In genomic region chr2:23520256-23520655, GRCh38 we compare ENCODE assay signal across 19 cellular contexts.
DNase-seq lines count a peak whose midpoint lies in the region; ATAC-seq, FAIRE-seq and TF ChIP-seq lines count a peak whose summit lies in the region.
"Had no signal": no experiment of that assay in that cellular context is flagged by ENCODE, and none has a peak within 500 bp of the region (broad histone marks: within the 10 kb centered on the region; RNA-seq: fewer than 3 reads in every experiment).

No MANE protein-coding gene starts in this region.

- dilution Hi-C loops in mammary epithelial cell (cut with HindIII; ENCODE audit: low sequenced_read_pairs) = no loop called here

- H3K4me2 ChIP-seq in mammary epithelial cell (ENCODE audit: insufficient read depth, low read depth, low read length) = no peak overlapping the region
- H3K4me2 ChIP-seq: neural progenitor cell had no signal

- ATAC-seq in GM18873 (IDR thresholded peaks at IDR 0.05; ENCODE audit: low FRiP score, unreplicated experiment) (no peak), foreskin keratinocyte (no peak), HG03457 (IDR thresholded peaks at IDR 0.05; ENCODE audit: unreplicated experiment) (no peak)
- ATAC-seq: GM12878, right cardiac atrium had no signal

- CTCF ChIA-PET in mammary epithelial cell (lab: Charles Lee; ENCODE audit: low non-redundant PET) = no interaction called here

- H3K27me3 ChIP-seq in HUES48 (ENCODE audit: control insufficient read depth, insufficient read depth, low read length) (no peaks in the 10 kb centered on the region), mammary epithelial cell (ENCODE audit: insufficient read depth, low read length) (no peaks in the 10 kb centered on the region), liver (ENCODE audit: control insufficient read depth in 4 of 4, insufficient read depth in 4 of 4, low read length in 3 of 4) (no peaks in the 10 kb centered on the region), testis (no peaks in the 10 kb centered on the region), foreskin keratinocyte (no peaks in the 10 kb centered on the region)
- H3K27me3 ChIP-seq: neural progenitor cell had no signal

- TF ChIP-seq CTCF in mammary epithelial cell (conservative IDR thresholded peaks at IDR 0.05 in 1 of 2, IDR thresholded peaks at IDR 0.05 in 1 of 2; ENCODE audit: extremely low read depth in 1 of 2, insufficient read depth in 1 of 2, low read depth in 1 of 2, low read length in 2 of 2) = no peak
- no peak for TF ChIP-seq CTCF in liver (IDR thresholded peaks at IDR 0.05; ENCODE audit: low read depth, low read length, missing input control)
- no peak for TF ChIP-seq CTCF in testis (IDR thresholded peaks at IDR 0.05)
- TF ChIP-seq CTCF in foreskin keratinocyte (conservative IDR thresholded peaks at IDR 0.05) = no peak

- no peaks in the 10 kb centered on the region for H3K79me2 ChIP-seq in mammary epithelial cell (ENCODE audit: insufficient read depth, low read length)

- BruUV-seq in mammary epithelial cell (replicated peaks; lab: Mats Ljungman, UMichigan) = no TSS peak

- H3K9me3 ChIP-seq in HUES48 (ENCODE audit: control insufficient read depth, insufficient read depth, low read length) (no peaks in the 10 kb centered on the region), mammary epithelial cell (replicated peaks; ENCODE audit: insufficient read depth, low read length) (no peaks in the 10 kb centered on the region), liver (ENCODE audit: control insufficient read depth in 4 of 4, low read length in 3 of 4) (no peaks in the 10 kb centered on the region), testis (no peaks in the 10 kb centered on the region)
- H3K9me3 ChIP-seq: Caco-2 had no signal

- H3K36me3 ChIP-seq in HUES48 (ENCODE audit: control insufficient read depth, insufficient read depth, low read length) (no peaks in the 10 kb centered on the region), mammary epithelial cell (ENCODE audit: insufficient read depth, low read length) (no peaks in the 10 kb centered on the region), liver (ENCODE audit: control insufficient read depth in 4 of 4, insufficient read depth in 3 of 4, low read depth in 1 of 4, low read length in 3 of 4) (no peaks in the 10 kb centered on the region), testis (ENCODE audit: low read depth, missing control alignments) (no peaks in the 10 kb centered on the region)
- H3K36me3 ChIP-seq: neural progenitor cell had no signal

- 57% methylated on average over 5 of the region's 5 CpGs for WGBS in mammary epithelial cell (ENCODE audit: low coverage, missing lambda C conversion rate)
- 64% methylated on average over 5 of the region's 5 CpGs for WGBS in liver
- WGBS in testis, 2 donors = 55 to 61% methylated on average over 5 of the region's 5 CpGs

- TF ChIP-seq POLR2A in testis (IDR thresholded peaks at IDR 0.05) = no peak

- DNase-seq in mammary epithelial cell (peak; percentile 18), testis (peak; percentile 43), foreskin keratinocyte (no peak), GM19239 (ENCODE audit: insufficient read length, low spot score) (no peak)
- DNase-seq: activated CD4-positive, alpha-beta T cell treated with anti-CD3 and anti-CD28 coated beads for 1 hour; activated CD8-positive, alpha-beta memory T cell treated with anti-CD3 and anti-CD28 coated beads, Interleukin-2, amount 50 U/mL, for 4 hours; activated gamma-delta T cell; GDM1; NCI-H187; right cardiac atrium; SIG-M5; stimulated activated CD4-positive, alpha-beta T cell treated with anti-CD3 and anti-CD28 coated beads, Interleukin-2, amount 100 ng/mL, for 48 hours had no signal

- no peak for FAIRE-seq in GM19239 (lab: Jason Lieb, UNC)
- FAIRE-seq: GM12878 had no signal

- in situ Hi-C loops in mammary epithelial cell (cut with MboI; ENCODE audit: low sequenced_read_pairs in 2 of 2) = no loop called here

- no peak overlapping the region for H3K4me3 ChIP-seq in HUES48 (ENCODE audit: low read depth, low read length)
- no peak overlapping the region for H3K4me3 ChIP-seq in mammary epithelial cell (replicated peaks in 1 of 3; ENCODE audit: insufficient read depth in 1 of 3, low read depth in 2 of 3, low read length in 3 of 3)
- H3K4me3 ChIP-seq in liver (ENCODE audit: low read depth in 1 of 3, low read length in 3 of 3) = no peak overlapping the region
- H3K4me3 ChIP-seq in testis = no peak overlapping the region
- H3K4me3 ChIP-seq: GM12878, neural progenitor cell had no signal

- H2AFZ ChIP-seq in mammary epithelial cell (ENCODE audit: low read depth, low read length) = no peak overlapping the region
- H2AFZ ChIP-seq: neural progenitor cell had no signal

- H4K20me1 ChIP-seq in mammary epithelial cell (ENCODE audit: insufficient read depth, low read length) = no peaks in the 10 kb centered on the region

- H3K9ac ChIP-seq in HUES48 (ENCODE audit: low read depth, low read length) (no peak overlapping the region), mammary epithelial cell (ENCODE audit: insufficient read depth, low read length) (no peak overlapping the region), liver (ENCODE audit: low read depth in 1 of 2, low read length in 2 of 2) (no peak overlapping the region)
- H3K9ac ChIP-seq: neural progenitor cell had no signal

- peak overlapping the region; percentile 46 for H3K27ac ChIP-seq in HUES48 (ENCODE audit: low read depth, low read length)
- no peak overlapping the region for H3K27ac ChIP-seq in mammary epithelial cell (ENCODE audit: insufficient read depth, low read depth, low read length)
- H3K27ac ChIP-seq in liver (ENCODE audit: low read depth in 1 of 2, low read length in 2 of 2) = no peak overlapping the region
- H3K27ac ChIP-seq in testis = no peak overlapping the region
- H3K27ac ChIP-seq in foreskin keratinocyte = no peak overlapping the region
- H3K27ac ChIP-seq: neural progenitor cell had no signal

- no peak for TF ChIP-seq RAD21 in liver (IDR thresholded peaks at IDR 0.05)

- intact Hi-C loops in mammary epithelial cell (cut with micrococcal nuclease) = no loop called here
- intact Hi-C loops in testis (cut with DNase I; ENCODE audit: low total_unique reads) = no loop called here

- H3K4me1 ChIP-seq in HUES48 (ENCODE audit: control insufficient read depth, insufficient read depth, low read length) = peaks cover 13% of the 10 kb centered on the region
- H3K4me1 ChIP-seq in mammary epithelial cell (ENCODE audit: insufficient read depth, low read length) = peaks cover 15% of the 10 kb centered on the region
- no peaks in the 10 kb centered on the region for H3K4me1 ChIP-seq in liver (ENCODE audit: control insufficient read depth in 4 of 4, insufficient read depth in 4 of 4, low read length in 3 of 4)
- peaks cover 40% of the 10 kb centered on the region for H3K4me1 ChIP-seq in testis
- peaks cover 18% of the 10 kb centered on the region for H3K4me1 ChIP-seq in foreskin keratinocyte

TF ChIP-seq in liver, 16 proteins besides CTCF, POLR2A, EP300 and RAD21:
- TF ChIP-seq GABPA (IDR thresholded peaks at IDR 0.05 in 1 of 2, conservative IDR thresholded peaks at IDR 0.05 in 1 of 2) (no peak), YY1 (IDR thresholded peaks at IDR 0.05) (no peak), NR2F2 (IDR thresholded peaks at IDR 0.05) (peak; percentile 88)
- TF ChIP-seq, protein P1, sequence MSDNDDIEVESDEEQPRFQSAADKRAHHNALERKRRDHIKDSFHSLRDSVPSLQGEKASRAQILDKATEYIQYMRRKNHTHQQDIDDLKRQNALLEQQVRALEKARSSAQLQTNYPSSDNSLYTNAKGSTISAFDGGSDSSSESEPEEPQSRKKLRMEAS (IDR thresholded peaks at IDR 0.05) = no peak

Comparison
In these comparisons a context has a peak if more than half of its experiments do, and no peak if none do; other contexts are left out.
1. DNase-seq: peak in mammary epithelial cell (single experiment) and testis (single experiment); none in foreskin keratinocyte (0 of 2) and GM19239 (single experiment).